Comparison of ENCODE assay signal across 1 cellular context in genomic region chr12:109759595-109759994, GRCh38.
TF ChIP-seq lines count a peak whose summit lies in the region.

No MANE protein-coding gene starts in this region.

TF ChIP-seq in GM23338, 12 proteins besides CTCF, POLR2A, EP300 and RAD21 (continued from another document):
- TF ChIP-seq ZNF462 (CRISPR knock-in tag; IDR thresholded peaks at IDR 0.05) (no peak), NANOG (IDR thresholded peaks at IDR 0.05; ENCODE audit: borderline replicate concordance) (no peak), EZH2phosphoT487 (IDR thresholded peaks at IDR 0.05; ENCODE audit: unreplicated experiment) (no peak), ETS1 (IDR thresholded peaks at IDR 0.05) (no peak)
